Comparison of ENCODE assay signal across 10 cellular contexts in the genomic region with DNA sequence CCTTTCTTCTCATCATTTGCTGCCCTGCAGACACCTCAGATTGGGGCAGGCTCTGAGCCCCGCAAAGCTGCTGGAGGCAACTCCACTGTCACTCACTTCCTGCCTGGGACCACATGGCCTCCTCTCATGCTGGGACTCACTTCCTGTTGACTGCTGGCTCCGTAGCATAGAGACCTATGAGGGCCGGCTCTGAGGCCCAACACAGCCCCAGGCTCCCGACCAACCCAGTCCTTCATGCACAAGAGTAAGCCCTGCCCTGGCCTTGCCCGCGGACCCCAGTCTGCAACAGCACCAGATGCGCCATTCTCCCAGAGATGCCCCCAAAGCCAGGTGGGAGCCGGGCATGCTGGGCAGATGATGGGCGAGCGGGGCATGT. TPM values are rescaled to one million over a fixed set of nuclear protein-coding genes. Genes with fewer than 3 reads are reported as not detected.
DNase-seq lines count a peak whose midpoint lies in the region; ATAC-seq, FAIRE-seq and TF ChIP-seq lines count a peak whose summit lies in the region.
"Had no signal": no experiment of that assay in that cellular context is flagged by ENCODE, and none has a peak within 500 bp of the region (broad histone marks: within the 10 kb centered on the region; RNA-seq: fewer than 3 reads in every experiment).

No MANE protein-coding gene starts in this region.

- H3K36me3 Mint-ChIP-seq in activated T-cell treated with anti-CD3 and anti-CD28 coated beads, Interleukin-2, amount 50 U/mL, for 24 hours (ENCODE audit: low read depth), result peaks cover 80% of the 10 kb centered on the region

- H3K4me3 Mint-ChIP-seq in activated T-cell treated with anti-CD3 and anti-CD28 coated beads, Interleukin-2, amount 50 U/mL, for 24 hours, result peak overlapping the region; percentile 56

- peak; percentile 14 for DNase-seq in DMS53 (lab: John Stamatoyannopoulos, UW)
- DNase-seq in DMS53 treated with DMSO at 0.1 percent for 48 hours (lab: John Stamatoyannopoulos, UW; ENCODE audit: unreplicated experiment), result no peak
- peak; percentile 77 for DNase-seq in activated T-cell treated with anti-CD3 and anti-CD28 coated beads, Interleukin-2, amount 50 U/mL, for 24 hours
- DNase-seq in HepG2 (ENCODE audit: low spot score), result no peak
- peak in 1 of 2 donors; percentile 75 for DNase-seq in aorta
- DNase-seq in NCI-H128 (lab: John Stamatoyannopoulos, UW; ENCODE audit: unreplicated experiment), result no peak
- no peak for DNase-seq in NCI-H2196 (lab: John Stamatoyannopoulos, UW; ENCODE audit: unreplicated experiment)

- H3K27ac ChIP-seq in HepG2 (ENCODE audit: extremely low read length, insufficient read depth, low read length), result no peak overlapping the region
- H3K27ac ChIP-seq in aorta (ENCODE audit: low read depth in 1 of 2, low read length in 2 of 2), result no peak overlapping the region
- H3K27ac ChIP-seq: VCaP had no signal

- H3K27me3 ChIP-seq in Loucy (ENCODE audit: insufficient read depth, low read length, poor library complexity, severe bottlenecking) (no peaks in the 10 kb centered on the region), HepG2 (ENCODE audit: control insufficient read depth in 1 of 2, insufficient read depth in 2 of 2, low read length in 2 of 2) (no peaks in the 10 kb centered on the region), aorta (ENCODE audit: control insufficient read depth in 1 of 2, insufficient read depth in 2 of 2, low read length in 1 of 2) (no peaks in the 10 kb centered on the region)

- TF ChIP-seq CTCF in Loucy (conservative IDR thresholded peaks at IDR 0.05; ENCODE audit: low read length) (no peak), HepG2 (CRISPR knock-in tag; IDR thresholded peaks at IDR 0.05) (no peak)

- no peaks in the 10 kb centered on the region for H3K9me3 Mint-ChIP-seq in activated T-cell treated with anti-CD3 and anti-CD28 coated beads, Interleukin-2, amount 50 U/mL, for 24 hours

- H3K9me3 ChIP-seq in Loucy (ENCODE audit: insufficient read depth, low read depth, low read length), result no peaks in the 10 kb centered on the region
- no peaks in the 10 kb centered on the region for H3K9me3 ChIP-seq in HepG2 (ENCODE audit: low read length)
- no peaks in the 10 kb centered on the region for H3K9me3 ChIP-seq in aorta (ENCODE audit: control insufficient read depth, low read length)

- H3K4me1 ChIP-seq in Loucy (ENCODE audit: insufficient read depth, low read length, poor library complexity, severe bottlenecking), result peaks cover 22% of the 10 kb centered on the region
- H3K4me1 ChIP-seq in HepG2 (ENCODE audit: insufficient read depth, low read length), result peaks cover 19% of the 10 kb centered on the region
- H3K4me1 ChIP-seq in aorta (ENCODE audit: control insufficient read depth in 1 of 2, insufficient read depth in 2 of 2, low read length in 2 of 2), result no peaks in the 10 kb centered on the region

- ATAC-seq in HepG2 (peak; percentile 47), aorta (ENCODE audit: low FRiP score) (peak; percentile 57)

- H3K4me1 Mint-ChIP-seq in activated T-cell treated with anti-CD3 and anti-CD28 coated beads, Interleukin-2, amount 50 U/mL, for 24 hours (ENCODE audit: low read depth), result peaks cover 55% of the 10 kb centered on the region

- intact Hi-C loops in HepG2 (cut with micrococcal nuclease; ENCODE audit: unreplicated experiment), result no loop called here
- intact Hi-C loops in aorta (cut with DNase I), result no loop called here

- no peak for TF ChIP-seq EP300 in HepG2 (IDR thresholded peaks at IDR 0.05; ENCODE audit: low read depth in 2 of 2, low read length in 2 of 2)
- no peak for TF ChIP-seq EP300 in HepG2 (CRISPR knock-in tag; IDR thresholded peaks at IDR 0.05; ENCODE audit: borderline replicate concordance)

- H3K9me2 ChIP-seq in Loucy (replicated peaks; ENCODE audit: low read depth, low read length), result no peaks in the 10 kb centered on the region

- FAIRE-seq in HepG2 (lab: Jason Lieb, UNC), result no peak
- FAIRE-seq: A204.1 had no signal

- POLR2A ChIA-PET in HepG2 (lab: Yijun Ruan, JAX), result no interaction called here

- H3K4me3 ChIP-seq in Loucy (ENCODE audit: low read length, poor library complexity, severe bottlenecking) (peak overlapping the region; percentile 58), HepG2 (replicated peaks in 1 of 3; ENCODE audit: insufficient read depth in 1 of 3, low read depth in 2 of 3, low read length in 3 of 3) (no peak overlapping the region), aorta (ENCODE audit: low read length in 2 of 2) (no peak overlapping the region)

- peaks cover 15% of the 10 kb centered on the region; the same call in 1 of the 2 replicates for H3K36me3 ChIP-seq in Loucy (ENCODE audit: insufficient read depth, low read length)
- no peaks in the 10 kb centered on the region for H3K36me3 ChIP-seq in HepG2 (replicated peaks in 1 of 2; ENCODE audit: control insufficient read depth in 1 of 2, insufficient read depth in 2 of 2, low read length in 2 of 2)
- H3K36me3 ChIP-seq in aorta (ENCODE audit: control insufficient read depth in 1 of 2, insufficient read depth in 2 of 2, low read length in 1 of 2), result peaks cover 0 to 1% of the 10 kb centered on the region in 2 donors

- no TSS peak for BruUV-seq in HepG2 (replicated peaks; lab: Mats Ljungman, UMichigan)

- H3K9ac ChIP-seq in Loucy (ENCODE audit: low read depth, low read length, poor library complexity, severe bottlenecking), result peak overlapping the region; percentile 68
- no peak overlapping the region for H3K9ac ChIP-seq in HepG2 (ENCODE audit: insufficient read depth, low read depth, low read length)

- in situ Hi-C loops in HepG2 (cut with HindIII; ENCODE audit: extremely low pct_ligation_motif_present, low pct_unique_long_range_greater_than_20kb), result no loop called here

- H4K20me1 ChIP-seq in Loucy (ENCODE audit: insufficient read depth, low read length, poor library complexity, severe bottlenecking), result no peaks in the 10 kb centered on the region
- no peaks in the 10 kb centered on the region for H4K20me1 ChIP-seq in HepG2 (ENCODE audit: insufficient read depth, low read length)

- TF ChIP-seq RAD21 in HepG2 (CRISPR knock-in tag; IDR thresholded peaks at IDR 0.05), result no peak

- TF ChIP-seq POLR2A in HepG2 (IDR thresholded peaks at IDR 0.05; ENCODE audit: insufficient read depth in 1 of 2, low read depth in 2 of 2, low read length in 2 of 2), result no peak

- CTCF ChIA-PET in HepG2 (lab: Yijun Ruan, JAX; ENCODE audit: low intra/inter-chr PET ratio, low total read pairs), result no interaction called here

- H2AFZ ChIP-seq in Loucy (ENCODE audit: low read length) (peak overlapping the region; percentile 73; the same call in 1 of the 2 replicates), HepG2 (ENCODE audit: low read length) (no peak overlapping the region)

- 75% methylated on average over 10 of the region's 10 CpGs for WGBS in HepG2 (ENCODE audit: low lambda C conversion rate)
- WGBS in aorta, 2 donors, result 73 to 79% methylated on average over 10 of the region's 10 CpGs

- no peaks in the 10 kb centered on the region for H3K27me3 Mint-ChIP-seq in activated T-cell treated with anti-CD3 and anti-CD28 coated beads, Interleukin-2, amount 50 U/mL, for 24 hours

- peaks cover 3% of the 10 kb centered on the region; the same call in 1 of the 2 replicates for H3F3A ChIP-seq in Loucy (ENCODE audit: low read depth)

- peak overlapping the region; percentile 97 for H3K27ac Mint-ChIP-seq in activated T-cell treated with anti-CD3 and anti-CD28 coated beads, Interleukin-2, amount 50 U/mL, for 24 hours

- H3K4me2 ChIP-seq in Loucy (ENCODE audit: low read depth, low read length, poor library complexity, severe bottlenecking) (peak overlapping the region; percentile 66), HepG2 (ENCODE audit: low read depth, low read length) (no peak overlapping the region)

- no peaks in the 10 kb centered on the region for H3K79me2 ChIP-seq in Loucy (ENCODE audit: insufficient read depth, low read length)
- no peaks in the 10 kb centered on the region for H3K79me2 ChIP-seq in HepG2 (ENCODE audit: insufficient read depth, low read length)

TF ChIP-seq in HepG2, 621 proteins besides CTCF, POLR2A, EP300 and RAD21 (continues in another document):
- TF ChIP-seq ZNF253 (CRISPR knock-in tag; IDR thresholded peaks at IDR 0.05; ENCODE audit: borderline replicate concordance) (no peak), ZNF782 (CRISPR knock-in tag; IDR thresholded peaks at IDR 0.05; ENCODE audit: borderline replicate concordance) (no peak), STAT5B (CRISPR knock-in tag; IDR thresholded peaks at IDR 0.05) (no peak)
- TF ChIP-seq, protein P1, sequence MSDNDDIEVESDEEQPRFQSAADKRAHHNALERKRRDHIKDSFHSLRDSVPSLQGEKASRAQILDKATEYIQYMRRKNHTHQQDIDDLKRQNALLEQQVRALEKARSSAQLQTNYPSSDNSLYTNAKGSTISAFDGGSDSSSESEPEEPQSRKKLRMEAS (IDR thresholded peaks at IDR 0.05), result peak; percentile 19; the same call in 1 of the 2 replicates

RNA-seq across cellular contexts. Expression of a gene that starts 55.7 kb away (rescaled TPM):
- total RNA-seq in HepG2 (2016; rRNA removed; fragmentation: Illumina TruSeq; extraction: Trizol) (29.1 and 39.4 TPM in 2 replicates), aorta (10 to 100 TPM; 32.5 to 48.2 TPM)
- total RNA-seq in HepG2 (2016; cell fraction: cytosol; rRNA removed; fragmentation: Illumina TruSeq; extraction: Trizol; ENCODE audit: low read depth), result 5.8 and 6.2 TPM in 2 replicates
- total RNA-seq in HepG2 (2016; cell fraction: insoluble cytoplasmic fraction; rRNA removed; fragmentation: Illumina TruSeq; extraction: Trizol), result 31.7 and 35.2 TPM in 2 replicates
- 15.9 and 18.0 TPM in 2 replicates for total RNA-seq in HepG2 (2016; cell fraction: membrane; rRNA removed; fragmentation: Illumina TruSeq; extraction: Trizol)
- 35.9 and 36.0 TPM in 2 replicates for total RNA-seq in HepG2 (2016; cell fraction: nucleus; rRNA removed; fragmentation: Illumina TruSeq; extraction: Trizol)
- polyA plus RNA-seq in HepG2 (2011; rRNA removed) (14.7 and 16.4 TPM in 2 replicates), aorta (10 to 100 TPM in 1 of 2 donors, 1 to 10 TPM in 1; 9.4 to 11.6 TPM)
- 10.1 and 10.9 TPM in 2 replicates for polyA plus RNA-seq in HepG2 (2011; cell fraction: cytosol; rRNA removed)
- polyA plus RNA-seq in HepG2 (2011; cell fraction: nucleus; rRNA removed), result 45.7 and 53.5 TPM in 2 replicates
- 25.9 and 28.5 TPM in 2 replicates for polyA plus RNA-seq in HepG2 (2012)
- polyA plus RNA-seq in HepG2 (2016; cell fraction: cytosol; fragmentation: Illumina TruSeq; extraction: Trizol; ENCODE audit: low read depth), result 4.3 and 5.0 TPM in 2 replicates
- polyA plus RNA-seq in HepG2 (2016; cell fraction: insoluble cytoplasmic fraction; fragmentation: Illumina TruSeq; extraction: Trizol; ENCODE audit: low read depth), result 43.9 and 48.4 TPM in 2 replicates
- 10.6 and 11.7 TPM in 2 replicates for polyA plus RNA-seq in HepG2 (2016; cell fraction: membrane; fragmentation: Illumina TruSeq; extraction: Trizol; ENCODE audit: low read depth)
- polyA plus RNA-seq in HepG2 (2016; cell fraction: nucleus; fragmentation: Illumina TruSeq; extraction: Trizol; ENCODE audit: insufficient read depth, low read depth), result 105 and 111 TPM in 2 replicates
- polyA minus RNA-seq in HepG2 (2011; rRNA and poly(A)+ RNA removed; ENCODE audit: low replicate concordance), result 11.0 and 59.1 TPM in 2 replicates
- 17.0 and 17.9 TPM in 2 replicates for polyA minus RNA-seq in HepG2 (2011; cell fraction: cytosol; rRNA and poly(A)+ RNA removed)
- polyA minus RNA-seq in HepG2 (2011; cell fraction: nucleus; rRNA and poly(A)+ RNA removed), result 33.1 and 38.8 TPM in 2 replicates

Comparison
In these comparisons a context has a peak if more than half of its experiments do, and no peak if none do; other contexts are left out.
1. DNase-seq: peak in DMS53 (single experiment) and activated T-cell treated with anti-CD3 and anti-CD28 coated beads, Interleukin-2, amount 50 U/mL, for 24 hours (single experiment); none in DMS53 treated with DMSO at 0.1 percent for 48 hours (single experiment), HepG2 (single experiment), NCI-H128 (single experiment) and NCI-H2196 (single experiment).